In the genomic region with DNA sequence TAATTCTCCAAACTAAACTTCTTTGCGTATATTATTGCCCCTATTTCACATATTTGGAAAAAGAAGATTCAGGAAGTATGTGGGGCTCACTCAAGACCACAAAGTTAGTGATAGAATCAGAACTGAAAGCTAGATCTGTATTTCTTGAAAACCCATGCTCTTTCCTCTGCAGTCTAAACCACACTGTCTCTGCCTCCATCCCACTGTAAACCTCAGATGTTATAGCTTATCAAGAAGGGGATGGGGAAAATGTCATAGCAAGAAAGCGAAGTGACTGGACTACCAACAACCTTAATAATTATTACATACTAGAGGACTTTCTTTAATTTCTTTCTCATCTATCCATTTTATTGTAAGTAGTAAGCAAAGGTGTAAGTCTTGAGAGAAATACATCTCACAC, we compare ENCODE assay signal across 8 cellular contexts.
DNase-seq lines count a peak whose midpoint lies in the region; ATAC-seq and TF ChIP-seq lines count a peak whose summit lies in the region.

No MANE protein-coding gene starts in this region.

- H3K36me3 ChIP-seq in right atrium auricular region (no peaks in the 10 kb centered on the region), tibial nerve (no peaks in the 10 kb centered on the region)

- H3K9me3 ChIP-seq in right atrium auricular region (no peaks in the 10 kb centered on the region), tibial nerve (no peaks in the 10 kb centered on the region)

- no peak for ATAC-seq in Right ventricle myocardium inferior
- ATAC-seq in HG02973 (IDR thresholded peaks at IDR 0.05; ENCODE audit: unreplicated experiment), result peak; percentile 79
- ATAC-seq in activated B cell treated with CpG ODN at 0.5 μM for 24 hours (ENCODE audit: low read depth), result peak; percentile 39

- H3K4me1 ChIP-seq in right atrium auricular region, result peaks cover 0 to 64% of the 10 kb centered on the region in 2 donors
- peaks cover 0 to 54% (median 30%) of the 10 kb centered on the region in 4 donors for H3K4me1 ChIP-seq in tibial nerve

- peak overlapping the region; percentile 82 to 93 for H3K27ac ChIP-seq in right atrium auricular region
- peak overlapping the region in 3 of 4 donors; percentile 31 to 88 (median 81) for H3K27ac ChIP-seq in tibial nerve

- H3K4me3 Mint-ChIP-seq in activated B cell treated with CpG ODN at 0.5 μM for 24 hours, result peak overlapping the region; percentile 38

- H3K4me1 Mint-ChIP-seq in activated B cell treated with CpG ODN at 0.5 μM for 24 hours, result peaks cover 83% of the 10 kb centered on the region

- intact Hi-C loops in Right ventricle myocardium inferior (cut with DNase I), result no loop called here
- intact Hi-C loops in activated B cell treated with CpG ODN at 0.5 μM for 24 hours (cut with micrococcal nuclease), result loop anchor here (10.0 kb wide), 1 partner anchor 1409 kb away; a partner anchor contains a TSS

- TF ChIP-seq POLR2A in tibial nerve (IDR thresholded peaks at IDR 0.05), result no peak
- no peak for TF ChIP-seq POLR2A in erythroblast (IDR thresholded peaks at IDR 0.05; ENCODE audit: low read length)

- no peaks in the 10 kb centered on the region for H3K9me3 Mint-ChIP-seq in activated B cell treated with CpG ODN at 0.5 μM for 24 hours

- CTCF ChIA-PET in activated B cell treated with CpG ODN at 0.5 μM for 24 hours (lab: Charles Lee), result interaction anchor here (0.6 to 1.9 kb wide), 4 partner anchors 21 to 169 kb away, joined by 3 to 5 read pairs (median 4); no protein-coding TSS in a partner anchor

- no peak for TF ChIP-seq CTCF in right atrium auricular region (IDR thresholded peaks at IDR 0.05)
- no peak for TF ChIP-seq CTCF in activated B cell treated with CpG ODN at 0.5 μM for 24 hours (IDR thresholded peaks at IDR 0.05)
- no peak for TF ChIP-seq CTCF in tibial nerve (IDR thresholded peaks at IDR 0.05)

- TF ChIP-seq EP300 in tibial nerve (IDR thresholded peaks at IDR 0.05), result no peak

- no peaks in the 10 kb centered on the region for H3K27me3 Mint-ChIP-seq in activated B cell treated with CpG ODN at 0.5 μM for 24 hours

- whole genome bisulfite sequencing in tibial nerve, 2 donors, result 81 to 93% methylated on average over 2 of the region's 2 CpGs

- H3K4me3 ChIP-seq in right atrium auricular region (no peak overlapping the region), tibial nerve (no peak overlapping the region)

- no peaks in the 10 kb centered on the region for H3K36me3 Mint-ChIP-seq in activated B cell treated with CpG ODN at 0.5 μM for 24 hours (ENCODE audit: low read depth)

- H3K27me3 ChIP-seq in right atrium auricular region (no peaks in the 10 kb centered on the region), tibial nerve (no peaks in the 10 kb centered on the region)

- POLR2A ChIA-PET in activated B cell treated with CpG ODN at 0.5 μM for 24 hours (lab: Charles Lee), result interaction anchor here (0.7 to 3.1 kb wide), 5 partner anchors 13 to 61 kb away, joined by 4 to 31 read pairs (median 4); no protein-coding TSS in a partner anchor

- no peak for DNase-seq in right atrium auricular region (ENCODE audit: low spot score)
- DNase-seq in Right ventricle myocardium inferior (ENCODE audit: missing footprints), result no peak
- DNase-seq in activated B cell treated with CpG ODN at 0.5 μM for 24 hours, result no peak
- DNase-seq in tibial nerve (ENCODE audit: low spot score in 2 of 2), result no peak
- DNase-seq in Ammon's horn (ENCODE audit: low spot score), result no peak
- no peak for DNase-seq in erythroblast (lab: John Stamatoyannopoulos, UW)
- DNase-seq in SKM-1 (lab: John Stamatoyannopoulos, UW; ENCODE audit: unreplicated experiment), result no peak

- peak overlapping the region; percentile 62 for H3K27ac Mint-ChIP-seq in activated B cell treated with CpG ODN at 0.5 μM for 24 hours
